Comparison of ENCODE assay signal across 2 cellular contexts in the genomic region with DNA sequence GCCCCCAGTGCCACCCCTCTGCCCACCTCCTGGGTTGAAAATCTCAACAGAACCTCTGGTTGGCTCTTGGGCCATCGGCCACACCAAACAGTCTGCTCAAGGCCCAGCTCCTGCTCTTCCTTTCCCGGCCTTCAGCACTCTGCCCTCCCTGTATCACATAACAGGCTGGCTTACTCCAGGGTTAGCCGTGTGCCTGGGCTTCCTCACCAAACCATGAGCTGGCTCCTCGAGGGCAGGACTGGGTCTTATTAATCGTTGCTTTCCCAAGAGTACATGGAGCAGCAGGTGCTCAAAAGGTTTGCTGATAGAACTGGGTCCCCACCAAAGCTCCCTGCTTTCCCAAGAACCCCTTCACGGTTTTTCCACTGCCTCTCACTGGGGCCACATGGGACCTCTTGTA.
TF ChIP-seq lines count a peak whose summit lies in the region.

No MANE protein-coding gene starts in this region.

TF ChIP-seq in SK-N-SH, 30 proteins besides CTCF, POLR2A, EP300 and RAD21:
- TF ChIP-seq ELF1 (IDR thresholded peaks at IDR 0.05): no peak
- no peak for TF ChIP-seq SMC3 (IDR thresholded peaks at IDR 0.05; ENCODE audit: low read depth, low read length)
- TF ChIP-seq POLR2AphosphoS5 (IDR thresholded peaks at IDR 0.05; ENCODE audit: low read depth, low read length): no peak
- TF ChIP-seq TAF1 (IDR thresholded peaks at IDR 0.05; ENCODE audit: borderline replicate concordance, low read depth, low read length): no peak
- TF ChIP-seq GABPA (IDR thresholded peaks at IDR 0.05; ENCODE audit: low read depth): no peak
- TF ChIP-seq MEF2A (IDR thresholded peaks at IDR 0.05; ENCODE audit: borderline replicate concordance, low read depth): no peak
- TF ChIP-seq SIN3A (IDR thresholded peaks at IDR 0.05; ENCODE audit: borderline replicate concordance, low read depth, low read length): no peak
TF ChIP-seq in SK-N-SH: peak in this region for 0.

TF ChIP-seq in SK-N-SH treated with all-trans-retinoic acid at 6 μM for 48 hours, 23 proteins besides CTCF, POLR2A, EP300 and RAD21:
- TF ChIP-seq ZFP3 (CRISPR knock-in tag; IDR thresholded peaks at IDR 0.05) (no peak), ESRRG (CRISPR knock-in tag; IDR thresholded peaks at IDR 0.05) (no peak), SNAI2 (CRISPR knock-in tag; IDR thresholded peaks at IDR 0.05) (no peak), RARB (CRISPR knock-in tag; IDR thresholded peaks at IDR 0.05) (no peak), ZFP30 (CRISPR knock-in tag; IDR thresholded peaks at IDR 0.05) (no peak), TOX (CRISPR knock-in tag; IDR thresholded peaks at IDR 0.05; ENCODE audit: borderline replicate concordance) (no peak), TSHZ2 (CRISPR knock-in tag; IDR thresholded peaks at IDR 0.05) (no peak), TCF4 (CRISPR knock-in tag; IDR thresholded peaks at IDR 0.05; ENCODE audit: borderline replicate concordance) (no peak), ZNF8 (CRISPR knock-in tag; IDR thresholded peaks at IDR 0.05) (no peak), BACH2 (CRISPR knock-in tag; IDR thresholded peaks at IDR 0.05; ENCODE audit: borderline replicate concordance) (no peak), CSDC2 (CRISPR knock-in tag; IDR thresholded peaks at IDR 0.05) (no peak), OSR1 (CRISPR knock-in tag; IDR thresholded peaks at IDR 0.05) (no peak), ARNTL (CRISPR knock-in tag; IDR thresholded peaks at IDR 0.05; ENCODE audit: borderline replicate concordance, low read depth) (no peak), GLIS3 (CRISPR knock-in tag; IDR thresholded peaks at IDR 0.05) (no peak), ZNF70 (CRISPR knock-in tag; IDR thresholded peaks at IDR 0.05) (no peak)
- TF ChIP-seq, protein P1, sequence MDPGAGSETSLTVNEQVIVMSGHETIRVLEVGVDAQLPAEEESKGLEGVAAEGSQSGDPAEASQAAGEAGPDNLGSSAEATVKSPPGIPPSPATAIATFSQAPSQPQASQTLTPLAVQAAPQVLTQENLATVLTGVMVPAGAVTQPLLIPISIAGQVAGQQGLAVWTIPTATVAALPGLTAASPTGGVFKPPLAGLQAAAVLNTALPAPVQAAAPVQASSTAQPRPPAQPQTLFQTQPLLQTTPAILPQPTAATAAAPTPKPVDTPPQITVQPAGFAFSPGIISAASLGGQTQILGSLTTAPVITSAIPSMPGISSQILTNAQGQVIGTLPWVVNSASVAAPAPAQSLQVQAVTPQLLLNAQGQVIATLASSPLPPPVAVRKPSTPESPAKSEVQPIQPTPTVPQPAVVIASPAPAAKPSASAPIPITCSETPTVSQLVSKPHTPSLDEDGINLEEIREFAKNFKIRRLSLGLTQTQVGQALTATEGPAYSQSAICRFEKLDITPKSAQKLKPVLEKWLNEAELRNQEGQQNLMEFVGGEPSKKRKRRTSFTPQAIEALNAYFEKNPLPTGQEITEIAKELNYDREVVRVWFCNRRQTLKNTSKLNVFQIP (CRISPR knock-in tag; IDR thresholded peaks at IDR 0.05; ENCODE audit: borderline replicate concordance, low read depth): no peak
- TF ChIP-seq, protein P2, sequence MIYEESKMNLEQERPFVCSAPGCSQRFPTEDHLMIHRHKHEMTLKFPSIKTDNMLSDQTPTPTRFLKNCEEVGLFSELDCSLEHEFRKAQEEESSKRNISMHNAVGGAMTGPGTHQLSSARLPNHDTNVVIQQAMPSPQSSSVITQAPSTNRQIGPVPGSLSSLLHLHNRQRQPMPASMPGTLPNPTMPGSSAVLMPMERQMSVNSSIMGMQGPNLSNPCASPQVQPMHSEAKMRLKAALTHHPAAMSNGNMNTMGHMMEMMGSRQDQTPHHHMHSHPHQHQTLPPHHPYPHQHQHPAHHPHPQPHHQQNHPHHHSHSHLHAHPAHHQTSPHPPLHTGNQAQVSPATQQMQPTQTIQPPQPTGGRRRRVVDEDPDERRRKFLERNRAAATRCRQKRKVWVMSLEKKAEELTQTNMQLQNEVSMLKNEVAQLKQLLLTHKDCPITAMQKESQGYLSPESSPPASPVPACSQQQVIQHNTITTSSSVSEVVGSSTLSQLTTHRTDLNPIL (CRISPR knock-in tag; IDR thresholded peaks at IDR 0.05; ENCODE audit: low read depth): no peak
- TF ChIP-seq, protein P3, sequence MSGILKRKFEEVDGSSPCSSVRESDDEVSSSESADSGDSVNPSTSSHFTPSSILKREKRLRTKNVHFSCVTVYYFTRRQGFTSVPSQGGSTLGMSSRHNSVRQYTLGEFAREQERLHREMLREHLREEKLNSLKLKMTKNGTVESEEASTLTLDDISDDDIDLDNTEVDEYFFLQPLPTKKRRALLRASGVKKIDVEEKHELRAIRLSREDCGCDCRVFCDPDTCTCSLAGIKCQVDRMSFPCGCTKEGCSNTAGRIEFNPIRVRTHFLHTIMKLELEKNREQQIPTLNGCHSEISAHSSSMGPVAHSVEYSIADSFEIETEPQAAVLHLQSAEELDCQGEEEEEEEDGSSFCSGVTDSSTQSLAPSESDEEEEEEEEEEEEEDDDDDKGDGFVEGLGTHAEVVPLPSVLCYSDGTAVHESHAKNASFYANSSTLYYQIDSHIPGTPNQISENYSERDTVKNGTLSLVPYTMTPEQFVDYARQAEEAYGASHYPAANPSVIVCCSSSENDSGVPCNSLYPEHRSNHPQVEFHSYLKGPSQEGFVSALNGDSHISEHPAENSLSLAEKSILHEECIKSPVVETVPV (CRISPR knock-in tag; IDR thresholded peaks at IDR 0.05): no peak
- TF ChIP-seq, protein P4, sequence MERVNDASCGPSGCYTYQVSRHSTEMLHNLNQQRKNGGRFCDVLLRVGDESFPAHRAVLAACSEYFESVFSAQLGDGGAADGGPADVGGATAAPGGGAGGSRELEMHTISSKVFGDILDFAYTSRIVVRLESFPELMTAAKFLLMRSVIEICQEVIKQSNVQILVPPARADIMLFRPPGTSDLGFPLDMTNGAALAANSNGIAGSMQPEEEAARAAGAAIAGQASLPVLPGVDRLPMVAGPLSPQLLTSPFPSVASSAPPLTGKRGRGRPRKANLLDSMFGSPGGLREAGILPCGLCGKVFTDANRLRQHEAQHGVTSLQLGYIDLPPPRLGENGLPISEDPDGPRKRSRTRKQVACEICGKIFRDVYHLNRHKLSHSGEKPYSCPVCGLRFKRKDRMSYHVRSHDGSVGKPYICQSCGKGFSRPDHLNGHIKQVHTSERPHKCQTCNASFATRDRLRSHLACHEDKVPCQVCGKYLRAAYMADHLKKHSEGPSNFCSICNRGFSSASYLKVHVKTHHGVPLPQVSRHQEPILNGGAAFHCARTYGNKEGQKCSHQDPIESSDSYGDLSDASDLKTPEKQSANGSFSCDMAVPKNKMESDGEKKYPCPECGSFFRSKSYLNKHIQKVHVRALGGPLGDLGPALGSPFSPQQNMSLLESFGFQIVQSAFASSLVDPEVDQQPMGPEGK (CRISPR knock-in tag; IDR thresholded peaks at IDR 0.05; ENCODE audit: borderline replicate concordance): no peak
